In genomic region chr15:66842710-66843441, GRCh38 we compare ENCODE assay signal across 8 cellular contexts.
DNase-seq lines count a peak whose midpoint lies in the region; ATAC-seq lines count a peak whose summit lies in the region.

No MANE protein-coding gene starts in this region.

- peak; percentile 87 for ATAC-seq in left lobe of liver
- peak; percentile 53 to 56 for ATAC-seq in stimulated activated naive B cell treated with anti-CD40 and anti-IgM and Interleukin-4, amounts not matched to agents 10 μg/mL and 1 μg/mL and 100 μg/mL, for 72 hours (replicated peaks)
- no peak for ATAC-seq in HG03175 (IDR thresholded peaks at IDR 0.05; ENCODE audit: unreplicated experiment)

- DNase-seq in NCI-H526 (lab: John Stamatoyannopoulos, UW) (peak; percentile 20 to 65), NCI-H526 treated with DMSO at 0.1 percent for 48 hours (lab: John Stamatoyannopoulos, UW) (no peak), NCI-H2171 (lab: John Stamatoyannopoulos, UW) (peak; percentile 9), dedifferentiated amniotic fluid mesenchymal stem cell (ENCODE audit: extremely low spot score) (peak; percentile 55), left lobe of liver (ENCODE audit: low spot score) (peak; percentile 85)
- no peak for DNase-seq in stimulated activated naive B cell treated with anti-CD40 and anti-IgM and Interleukin-4, amounts not matched to agents 10 μg/mL and 1 μg/mL and 100 μg/mL, for 72 hours
- no peak for DNase-seq in activated CD8-positive, alpha-beta memory T cell treated with anti-CD3 and anti-CD28 coated beads, Interleukin-2, amount 50 U/mL, for 48 hours

- peaks cover 21 to 44% of the 10 kb centered on the region in 2 donors for H3K27me3 Mint-ChIP-seq in stimulated activated naive B cell treated with anti-CD40 and anti-IgM and Interleukin-4, amounts not matched to agents 10 μg/mL and 1 μg/mL and 100 μg/mL, for 72 hours

- H3K36me3 Mint-ChIP-seq in stimulated activated naive B cell treated with anti-CD40 and anti-IgM and Interleukin-4, amounts not matched to agents 10 μg/mL and 1 μg/mL and 100 μg/mL, for 72 hours: no peaks in the 10 kb centered on the region

- peaks cover 13 to 29% of the 10 kb centered on the region in 2 donors for H3K4me1 Mint-ChIP-seq in stimulated activated naive B cell treated with anti-CD40 and anti-IgM and Interleukin-4, amounts not matched to agents 10 μg/mL and 1 μg/mL and 100 μg/mL, for 72 hours

- no peaks in the 10 kb centered on the region for H3K9me3 Mint-ChIP-seq in stimulated activated naive B cell treated with anti-CD40 and anti-IgM and Interleukin-4, amounts not matched to agents 10 μg/mL and 1 μg/mL and 100 μg/mL, for 72 hours

- peak overlapping the region; percentile 48 to 72 for H3K4me3 Mint-ChIP-seq in stimulated activated naive B cell treated with anti-CD40 and anti-IgM and Interleukin-4, amounts not matched to agents 10 μg/mL and 1 μg/mL and 100 μg/mL, for 72 hours

- no peak overlapping the region for H3K27ac Mint-ChIP-seq in stimulated activated naive B cell treated with anti-CD40 and anti-IgM and Interleukin-4, amounts not matched to agents 10 μg/mL and 1 μg/mL and 100 μg/mL, for 72 hours

Comparison
In these comparisons a context has a peak if more than half of its experiments do, and no peak if none do; other contexts are left out.
1. DNase-seq: peak in NCI-H526 (2 of 2), NCI-H2171 (single experiment), dedifferentiated amniotic fluid mesenchymal stem cell (single experiment) and left lobe of liver (single experiment); none in NCI-H526 treated with DMSO at 0.1 percent for 48 hours (single experiment), stimulated activated naive B cell treated with anti-CD40 and anti-IgM and Interleukin-4, amounts not matched to agents 10 μg/mL and 1 μg/mL and 100 μg/mL, for 72 hours (single experiment) and activated CD8-positive, alpha-beta memory T cell treated with anti-CD3 and anti-CD28 coated beads, Interleukin-2, amount 50 U/mL, for 48 hours (single experiment).